In genomic region chr1:219906924-219907771, GRCh38 we compare ENCODE assay signal across 1 cellular context.
TF ChIP-seq lines count a peak whose summit lies in the region.

No MANE protein-coding gene starts in this region.

TF ChIP-seq in K562, 482 proteins besides CTCF, POLR2A, EP300 and RAD21 (continued from another document and continues in another):
- TF ChIP-seq ZNF592 (IDR thresholded peaks at IDR 0.05) (peak; percentile 24; the same call in 1 of the 2 replicates), CSDE1 (IDR thresholded peaks at IDR 0.05) (peak in 1 of 2 experiments; percentile 85; a peak in 1 of 4 replicates), RBM39 (optimal IDR thresholded peaks at IDR 0.05; ENCODE audit: low read depth, low read length) (no peak), ILF3 (IDR thresholded peaks at IDR 0.05; ENCODE audit: borderline replicate concordance) (peak; percentile 46; the same call in 1 of the 2 replicates), SMAD3 (CRISPR knock-in tag; conservative IDR thresholded peaks at IDR 0.05) (peak; percentile 61; the same call in 1 of the 2 replicates), ZKSCAN8 (CRISPR knock-in tag; IDR thresholded peaks at IDR 0.05) (peak; percentile 48), MXI1 (IDR thresholded peaks at IDR 0.05; ENCODE audit: low read depth, low read length) (0 out of 2 replicates have a peak, but pooled peaks have one; percentile 58), SUPT5H (IDR thresholded peaks at IDR 0.05) (no peak), JUND (IDR thresholded peaks at IDR 0.05; ENCODE audit: borderline replicate concordance, low read depth, low read length) (peak; percentile 82), JUND (tag; IDR thresholded peaks at IDR 0.05; ENCODE audit: borderline replicate concordance, low read depth, low read length) (no peak; the same call in 1 of the 3 replicates), EGR1 (conservative IDR thresholded peaks at IDR 0.05) (peak; percentile 70), SRSF1 (IDR thresholded peaks at IDR 0.05; ENCODE audit: low read depth, low read length) (no peak), MITF (IDR thresholded peaks at IDR 0.05) (peak; percentile 94), CBX8 (IDR thresholded peaks at IDR 0.05; ENCODE audit: borderline replicate concordance, extremely low read depth, low read depth, low read length, poor library complexity, severe bottlenecking) (no peak), PYGO2 (tag; IDR thresholded peaks at IDR 0.05) (no peak), SAFB (IDR thresholded peaks at IDR 0.05; ENCODE audit: borderline replicate concordance, low read depth, low read length) (no peak), PHB2 (IDR thresholded peaks at IDR 0.05; ENCODE audit: low read depth) (peak; percentile 96), SPI1 (IDR thresholded peaks at IDR 0.05; ENCODE audit: borderline replicate concordance, low read depth, low read length) (peak; percentile 34; the same call in 1 of the 2 replicates), POLR2G (IDR thresholded peaks at IDR 0.05; ENCODE audit: low read depth, low read length) (no peak), PHF20 (IDR thresholded peaks at IDR 0.05; ENCODE audit: partially characterized antibody) (no peak), CREBBP (IDR thresholded peaks at IDR 0.05; ENCODE audit: low read depth, low read length) (no peak), ZNF75A (CRISPR knock-in tag; IDR thresholded peaks at IDR 0.05) (no peak), ZNF408 (CRISPR knock-in tag; IDR thresholded peaks at IDR 0.05; ENCODE audit: low read depth) (no peak), ZBTB33 (CRISPR knock-in tag; IDR thresholded peaks at IDR 0.05) (peak; percentile 58; the same call in 1 of the 2 replicates), ATF4 (CRISPR knock-in tag; IDR thresholded peaks at IDR 0.05) (0 out of 2 replicates have a peak, but pooled peaks have one; percentile 48), SOX6 (IDR thresholded peaks at IDR 0.05) (peak; percentile 98), ARID2 (IDR thresholded peaks at IDR 0.05) (no peak), MTA1 (IDR thresholded peaks at IDR 0.05; ENCODE audit: borderline replicate concordance) (peak; percentile 84), YBX1 (IDR thresholded peaks at IDR 0.05) (0 out of 2 replicates have a peak, but pooled peaks have one; percentile 57), COPS2 (conservative IDR thresholded peaks at IDR 0.05) (no peak), ZEB2 (IDR thresholded peaks at IDR 0.05) (peak; percentile 87), FOXJ2 (tag; IDR thresholded peaks at IDR 0.05) (peak; percentile 68; the same call in 1 of the 2 replicates), ZNF639 (CRISPR knock-in tag; conservative IDR thresholded peaks at IDR 0.05 in 1 of 2, IDR thresholded peaks at IDR 0.05 in 1 of 2) (peak in 1 of 2 experiments; percentile 52; a peak in 1 of 4 replicates), JUNB (CRISPR knock-in tag; conservative IDR thresholded peaks at IDR 0.05) (no peak), NCOA2 (IDR thresholded peaks at IDR 0.05; ENCODE audit: partially characterized antibody in 2 of 2) (peak; percentile 80 to 84), KDM2B (CRISPR knock-in tag; IDR thresholded peaks at IDR 0.05) (no peak), FUS (optimal IDR thresholded peaks at IDR 0.05; ENCODE audit: low read depth, low read length) (no peak), HDAC3 (IDR thresholded peaks at IDR 0.05; ENCODE audit: borderline replicate concordance, partially characterized antibody) (peak; percentile 98), ETV5 (CRISPR knock-in tag; IDR thresholded peaks at IDR 0.05; ENCODE audit: low read depth) (no peak; the same call in 1 of the 2 replicates), BRD9 (IDR thresholded peaks at IDR 0.05; ENCODE audit: low read depth, partially characterized antibody) (no peak), ELF4 (CRISPR knock-in tag; IDR thresholded peaks at IDR 0.05) (peak; percentile 53), E2F5 (CRISPR knock-in tag; IDR thresholded peaks at IDR 0.05) (no peak), ZNF699 (CRISPR knock-in tag; IDR thresholded peaks at IDR 0.05; ENCODE audit: insufficient replicate concordance) (no peak), ZNF398 (CRISPR knock-in tag; IDR thresholded peaks at IDR 0.05) (no peak), ATF1 (CRISPR knock-in tag; IDR thresholded peaks at IDR 0.05) (no peak), ATF1 (tag; IDR thresholded peaks at IDR 0.05) (peak; percentile 84), TBL1XR1 (IDR thresholded peaks at IDR 0.05; ENCODE audit: low read length in 2 of 2) (peak; percentile 89 to 98), U2AF2 (optimal IDR thresholded peaks at IDR 0.05; ENCODE audit: low read depth, low read length) (no peak), AFF4 (CRISPR knock-in tag; IDR thresholded peaks at IDR 0.05) (0 out of 2 replicates have a peak, but pooled peaks have one; percentile 1), ZNF174 (CRISPR knock-in tag; IDR thresholded peaks at IDR 0.05) (no peak), ATF2 (CRISPR knock-in tag; IDR thresholded peaks at IDR 0.05) (no peak), MYNN (IDR thresholded peaks at IDR 0.05) (peak; percentile 94), MYNN (CRISPR knock-in tag; IDR thresholded peaks at IDR 0.05) (no peak)
